In genomic region chr10:120607016-120607709, GRCh38 we compare ENCODE assay signal across 1 cellular context.
TF ChIP-seq lines count a peak whose summit lies in the region.

No MANE protein-coding gene starts in this region.

TF ChIP-seq in SK-N-SH, 30 proteins besides CTCF, POLR2A, EP300 and RAD21 (continued from another document):
- TF ChIP-seq REST (IDR thresholded peaks at IDR 0.05; ENCODE audit: low read depth, low read length) (no peak), NFIC (IDR thresholded peaks at IDR 0.05; ENCODE audit: borderline replicate concordance) (peak; percentile 46), PBX3 (IDR thresholded peaks at IDR 0.05) (peak; percentile 46), MAX (IDR thresholded peaks at IDR 0.05; ENCODE audit: low read depth) (no peak), ELF1 (IDR thresholded peaks at IDR 0.05) (no peak), MEF2A (IDR thresholded peaks at IDR 0.05; ENCODE audit: borderline replicate concordance, low read depth) (no peak), FOXM1 (IDR thresholded peaks at IDR 0.05; ENCODE audit: low read depth) (no peak), USF2 (IDR thresholded peaks at IDR 0.05; ENCODE audit: borderline replicate concordance, low read depth, low read length) (no peak), ZBTB33 (IDR thresholded peaks at IDR 0.05; ENCODE audit: borderline replicate concordance, low read depth) (peak; percentile 42; the same call in 1 of the 2 replicates), FOXJ3 (CRISPR knock-in tag; IDR thresholded peaks at IDR 0.05) (no peak), SMC3 (IDR thresholded peaks at IDR 0.05; ENCODE audit: low read depth, low read length) (no peak), RFX5 (IDR thresholded peaks at IDR 0.05; ENCODE audit: low read length) (no peak), TAF1 (IDR thresholded peaks at IDR 0.05; ENCODE audit: borderline replicate concordance, low read depth, low read length) (0 out of 2 replicates have a peak, but pooled peaks have one; percentile 11), GABPA (IDR thresholded peaks at IDR 0.05; ENCODE audit: low read depth) (no peak), EZH2phosphoT487 (IDR thresholded peaks at IDR 0.05; ENCODE audit: borderline replicate concordance, low read depth) (no peak)
TF ChIP-seq in SK-N-SH: peak in this region for 10.
